ENCODE assay signal across 30 cellular contexts in the genomic region with DNA sequence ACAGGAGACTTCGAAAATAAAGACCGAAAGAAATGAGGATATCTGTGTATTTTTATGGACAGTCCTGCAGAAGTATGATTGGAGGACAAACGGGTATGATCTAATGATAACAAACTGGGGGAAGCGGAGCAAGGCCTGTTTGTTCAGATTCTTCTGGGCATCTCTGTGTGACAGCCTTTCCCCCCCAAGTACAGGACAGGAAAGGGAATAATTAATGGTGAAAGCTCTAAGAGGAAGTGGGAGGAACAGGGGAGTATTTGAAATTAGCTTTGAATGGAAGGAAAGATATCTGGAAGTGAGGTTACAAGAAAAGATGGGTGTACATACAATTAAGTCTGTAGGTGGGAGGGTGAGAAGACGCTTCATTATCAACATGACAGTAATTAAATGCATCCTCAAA.
"Had no signal": no experiment of that assay in that cellular context is flagged by ENCODE, and none has a peak within 500 bp of the region (broad histone marks: within the 10 kb centered on the region; RNA-seq: fewer than 3 reads in every experiment).

No MANE protein-coding gene starts in this region.

- H3K9me3 ChIP-seq: adrenal gland, ascending aorta, body of pancreas, breast epithelium had no signal

- H3K27ac ChIP-seq: adrenal gland, ascending aorta, body of pancreas, brain microvascular endothelial cell, breast epithelium had no signal

- H3K4me1 ChIP-seq: adrenal gland, ascending aorta, body of pancreas, breast epithelium had no signal

- H3K36me3 ChIP-seq: adrenal gland, ascending aorta, brain microvascular endothelial cell, breast epithelium had no signal

- DNase-seq: activated effector memory CD4-positive, alpha-beta T cell treated with anti-CD3 and anti-CD28 coated beads, Interleukin-2, amount 50 U/mL, for 16 hours; activated effector memory CD4-positive, alpha-beta T cell treated with Interleukin-2 at 50 U/mL for 16 hours; activated gamma-delta T cell; activated gamma-delta T cell treated with Interleukin-2 at 50 U/mL for 16 hours; activated naive CD4-positive, alpha-beta T cell; activated naive CD4-positive, alpha-beta T cell treated with anti-CD3 and anti-CD28 coated beads for 36 hours; activated naive CD4-positive, alpha-beta T cell treated with anti-CD3 and anti-CD28 coated beads, Interleukin-2, amount 10 ng/mL, durations not matched to agents 7 days and 5 days; activated naive CD4-positive, alpha-beta T cell treated with anti-CD3 and anti-CD28 coated beads, Interleukin-2, amount 50 U/mL, for 16 hours; activated naive CD4-positive, alpha-beta T cell treated with Interleukin-2 at 50 U/mL for 16 hours; activated naive CD8-positive, alpha-beta T cell treated with anti-CD3 and anti-CD28 coated beads for 36 hours; activated naive CD8-positive, alpha-beta T cell treated with anti-CD3 and anti-CD28 coated beads, Interleukin-2, amount 10 ng/mL, durations not matched to agents 7 days and 5 days; activated naive CD8-positive, alpha-beta T cell treated with anti-CD3 and anti-CD28 coated beads, Interleukin-2, amount 50 U/mL, for 24 hours; activated T-cell treated with anti-CD3 and anti-CD28 coated beads for 4 hours; activated T-cell treated with anti-CD3 and anti-CD28 coated beads, Interleukin-2, amount 50 U/mL, for 1 hour; activated T-cell treated with anti-CD3 and anti-CD28 coated beads, Interleukin-2, amount 50 U/mL, for 24 hours; activated T-cell treated with anti-CD3 and anti-CD28 coated beads, Interleukin-2, amount 50 U/mL, for 4 hours; activated T-cell treated with anti-CD3 and anti-CD28 coated beads, Interleukin-2, amount 50 U/mL, for 48 hours; activated T-cell treated with anti-CD3 and anti-CD28 coated beads, Interleukin-2, amount 50 U/mL, for 72 hours; adrenal gland; amniotic stem cell; amygdala; anterior cingulate cortex; aorta; body of pancreas; brain microvascular endothelial cell; caudate nucleus; central memory CD4-positive, alpha-beta T cell; cerebellar nuclear complex had no signal

- H3K4me3 ChIP-seq: adrenal gland, ascending aorta, body of pancreas, breast epithelium had no signal

- H3K27me3 ChIP-seq: adrenal gland, ascending aorta, body of pancreas, brain microvascular endothelial cell, breast epithelium had no signal
